9 cellular contexts compared by ENCODE assay signal in the genomic region with DNA sequence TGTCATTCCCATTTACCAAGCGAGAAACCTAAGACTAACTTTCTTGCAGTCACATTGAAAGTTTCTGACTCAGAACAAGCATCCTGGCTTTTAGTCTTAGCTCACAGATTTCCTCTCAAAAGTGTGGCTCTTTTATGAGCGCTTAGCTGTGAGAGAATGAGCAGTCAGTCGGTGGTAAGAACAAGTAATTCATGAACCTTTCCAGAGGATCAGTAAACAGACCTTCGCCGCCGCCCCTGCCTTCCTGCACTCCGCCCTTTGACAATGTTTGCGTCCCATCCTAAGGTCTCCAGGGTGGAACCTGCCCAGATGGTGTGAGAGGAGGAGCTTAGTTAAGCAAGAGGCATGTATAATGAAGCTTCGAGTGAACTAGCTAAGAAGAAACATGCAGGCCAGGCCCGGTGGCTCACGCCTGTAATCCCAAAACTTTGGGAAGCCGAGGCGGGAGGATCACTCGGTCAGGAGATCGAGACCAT.
DNase-seq lines count a peak whose midpoint lies in the region; ATAC-seq and TF ChIP-seq lines count a peak whose summit lies in the region.
"Had no signal": no experiment of that assay in that cellular context is flagged by ENCODE, and none has a peak within 500 bp of the region (broad histone marks: within the 10 kb centered on the region; RNA-seq: fewer than 3 reads in every experiment).

No MANE protein-coding gene starts in this region.

- WGBS in thyroid gland, 2 donors: 50 to 58% methylated on average over 14 of the region's 15 CpGs
- 73% methylated on average over 15 of the region's 15 CpGs for WGBS in esophagus muscularis mucosa

- H3K9me3 ChIP-seq in thyroid gland (no peaks in the 10 kb centered on the region), esophagus muscularis mucosa (no peaks in the 10 kb centered on the region)

- H3K4me3 ChIP-seq in thyroid gland (replicated peaks in 1 of 3): no peak overlapping the region
- no peak overlapping the region for H3K4me3 ChIP-seq in esophagus muscularis mucosa

- TF ChIP-seq EP300 in esophagus muscularis mucosa (IDR thresholded peaks at IDR 0.05): no peak

- no peaks in the 10 kb centered on the region for H3K36me3 ChIP-seq in thyroid gland
- no peaks in the 10 kb centered on the region for H3K36me3 ChIP-seq in esophagus muscularis mucosa

- TF ChIP-seq CTCF in thyroid gland (IDR thresholded peaks at IDR 0.05) (no peak), esophagus muscularis mucosa (IDR thresholded peaks at IDR 0.05) (no peak)

- H3K4me1 ChIP-seq in thyroid gland (peaks cover 5 to 12% of the 10 kb centered on the region in 2 donors), esophagus muscularis mucosa (no peaks in the 10 kb centered on the region)

- TF ChIP-seq POLR2A in thyroid gland (IDR thresholded peaks at IDR 0.05) (no peak), esophagus muscularis mucosa (IDR thresholded peaks at IDR 0.05; ENCODE audit: low read depth) (no peak)

- H3K27me3 ChIP-seq in thyroid gland: no peaks in the 10 kb centered on the region
- no peaks in the 10 kb centered on the region for H3K27me3 ChIP-seq in esophagus muscularis mucosa

- intact Hi-C loops in thyroid gland (cut with DNase I) (no loop called here), esophagus muscularis mucosa (cut with DNase I) (no loop called here)

- DNase-seq in activated T-cell treated with anti-CD3 and anti-CD28 coated beads for 24 hours (ENCODE audit: low read depth) (peak; percentile 4), thyroid gland (peak; percentile 28 to 29), iPS-NIHi7 (ENCODE audit: extremely low spot score) (no peak), esophagus muscularis mucosa (ENCODE audit: extremely low spot score) (no peak), COLO829 (ENCODE audit: low spot score) (no peak)
- DNase-seq in activated T-cell treated with anti-CD3 and anti-CD28 coated beads, Interleukin-2, amount 50 U/mL, for 1 hour: no peak
- DNase-seq in activated naive CD4-positive, alpha-beta T cell treated with anti-CD3 and anti-CD28 coated beads, Interleukin-2, amount 50 U/mL, for 16 hours: peak; percentile 21

- H3K27ac ChIP-seq in thyroid gland (peak overlapping the region in 1 of 3 donors; percentile 32), esophagus muscularis mucosa (replicated peaks in 1 of 4) (no peak overlapping the region)
- H3K27ac ChIP-seq: C4-2B had no signal

- ATAC-seq in HG03045 (IDR thresholded peaks at IDR 0.05; ENCODE audit: unreplicated experiment): peak; percentile 76

Comparison
In these comparisons a context has a peak if more than half of its experiments do, and no peak if none do; other contexts are left out.
1. DNase-seq: peak in activated T-cell treated with anti-CD3 and anti-CD28 coated beads for 24 hours (single experiment), activated naive CD4-positive, alpha-beta T cell treated with anti-CD3 and anti-CD28 coated beads, Interleukin-2, amount 50 U/mL, for 16 hours (single experiment) and thyroid gland (2 of 2); none in activated T-cell treated with anti-CD3 and anti-CD28 coated beads, Interleukin-2, amount 50 U/mL, for 1 hour (single experiment), iPS-NIHi7 (single experiment), esophagus muscularis mucosa (single experiment) and COLO829 (single experiment).